In the genomic region with DNA sequence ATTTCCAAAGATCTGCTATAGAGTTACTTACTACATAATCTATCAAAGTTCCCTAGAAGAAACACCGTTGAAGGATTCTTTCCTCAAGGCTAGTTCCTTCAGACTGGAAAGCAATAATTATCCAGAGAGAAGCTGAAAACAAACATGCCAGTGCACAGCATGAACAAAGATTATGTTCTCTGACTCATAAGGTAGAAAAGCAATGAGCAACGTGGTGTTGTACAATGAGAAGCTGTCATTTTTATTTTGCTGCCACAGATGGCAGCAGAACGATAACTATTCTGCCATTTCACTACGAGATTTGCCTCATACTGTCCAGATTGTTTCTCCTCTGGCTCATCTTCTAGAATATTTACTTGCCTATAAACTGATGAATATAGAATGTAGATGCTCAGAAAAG, we compare ENCODE assay signal across 11 cellular contexts. TPM values are rescaled to one million over a fixed set of nuclear protein-coding genes. Genes with fewer than 3 reads are reported as not detected.
A peak's percentile ranks its signal among the peaks of the same experiment; 100 is the strongest.
DNase-seq lines count a peak whose midpoint lies in the region; ATAC-seq, FAIRE-seq and TF ChIP-seq lines count a peak whose summit lies in the region.
"Had no signal": no experiment of that assay in that cellular context is flagged by ENCODE, and none has a peak within 500 bp of the region (broad histone marks: within the 10 kb centered on the region; RNA-seq: fewer than 3 reads in every experiment).

No MANE protein-coding gene starts in this region.

- TF ChIP-seq EP300 in K562 (IDR thresholded peaks at IDR 0.05; ENCODE audit: low read length): no peak

- FAIRE-seq in K562 (lab: Jason Lieb, UNC): peak; percentile 78

- peaks cover 2% of the 10 kb centered on the region for H3K9me3 Mint-ChIP-seq in Calu3 (ENCODE audit: low read depth, unreplicated experiment)
- H3K9me3 Mint-ChIP-seq: central memory CD8-positive, alpha-beta T cell had no signal

- no peak for TF ChIP-seq POLR2A in K562 (conservative IDR thresholded peaks at IDR 0.05)

- H4K20me1 ChIP-seq in K562 (replicated peaks; ENCODE audit: control insufficient read depth, insufficient read depth, low read length): no peaks in the 10 kb centered on the region

- TF ChIP-seq RAD21 in K562 (CRISPR knock-in tag; conservative IDR thresholded peaks at IDR 0.05 in 1 of 2, IDR thresholded peaks at IDR 0.05 in 1 of 2): peak in 1 of 2 experiments; percentile 32; a peak in 2 of 4 replicates

- H3K79me2 ChIP-seq in K562 (ENCODE audit: control insufficient read depth, insufficient read depth, low read length): no peaks in the 10 kb centered on the region

- CTCF ChIA-PET in Calu3 (lab: Charles Lee) (interaction anchor here (0.6 to 1.3 kb wide), 2 partner anchors 11 to 601 kb away, joined by 4 read pairs; a partner anchor contains a TSS), K562 (lab: Yijun Ruan, JAX; ENCODE audit: low intra/inter-chr PET ratio) (no interaction called here)

- peaks cover 10% of the 10 kb centered on the region for H3K4me1 Mint-ChIP-seq in Calu3 (ENCODE audit: low read depth, unreplicated experiment)
- H3K4me1 Mint-ChIP-seq: central memory CD8-positive, alpha-beta T cell had no signal

- no peaks in the 10 kb centered on the region for H3K36me3 Mint-ChIP-seq in Calu3 (ENCODE audit: insufficient read depth, unreplicated experiment)

- H3K27ac ChIP-seq in K562 (ENCODE audit: extremely low read depth, low read depth, low read length): no peak overlapping the region

- peak; percentile 77 for ATAC-seq in K562
- peak; percentile 86 for ATAC-seq in mucosa of descending colon
- ATAC-seq in GM21723 (IDR thresholded peaks at IDR 0.05; ENCODE audit: unreplicated experiment): no peak
- ATAC-seq in GM18858 (IDR thresholded peaks at IDR 0.05; ENCODE audit: unreplicated experiment): no peak
- ATAC-seq in HG03039 (IDR thresholded peaks at IDR 0.05; ENCODE audit: unreplicated experiment): no peak

- peaks cover 7% of the 10 kb centered on the region; the same call in 2 of the 3 replicates for H3K36me3 ChIP-seq in K562 (ENCODE audit: control insufficient read depth, insufficient read depth, low read length)
- H3K36me3 ChIP-seq in mucosa of descending colon (ENCODE audit: low read depth): no peaks in the 10 kb centered on the region

- H3K27ac Mint-ChIP-seq in Calu3 (ENCODE audit: unreplicated experiment): no peak overlapping the region

- H3K4me1 ChIP-seq in K562 (replicated peaks in 1 of 2; ENCODE audit: control insufficient read depth in 2 of 2, insufficient read depth in 2 of 2, low read length in 2 of 2) (peaks cover 0 to 2% of the 10 kb centered on the region in 2 experiments; a peak in 1 of 5 replicates), mucosa of descending colon (ENCODE audit: low read depth) (no peaks in the 10 kb centered on the region)

- DNase-seq in Calu3: peak; percentile 2
- DNase-seq in M059J (ENCODE audit: low read depth): peak; percentile 62
- peak in 3 of 4 experiments; percentile 8 to 29 (median 26) for DNase-seq in K562 (ENCODE audit: extremely low read depth in 1 of 4, low spot score in 3 of 4)
- no peak for DNase-seq in mucosa of descending colon
- no peak for DNase-seq in OCI-M2 (lab: John Stamatoyannopoulos, UW; ENCODE audit: unreplicated experiment)
- DNase-seq: GF-D8, NCI-H1105 had no signal

- H3K27me3 Mint-ChIP-seq in Calu3 (ENCODE audit: unreplicated experiment): no peaks in the 10 kb centered on the region
- H3K27me3 Mint-ChIP-seq: central memory CD8-positive, alpha-beta T cell had no signal

- in situ Hi-C loops in K562 (cut with MboI): no loop called here

- intact Hi-C loops in Calu3 (cut with micrococcal nuclease; ENCODE audit: unreplicated experiment): no loop called here
- intact Hi-C loops in K562 (cut with micrococcal nuclease): no loop called here
- intact Hi-C loops in mucosa of descending colon (cut with DNase I, micrococcal nuclease): no loop called here

- POLR2A ChIA-PET in K562 (lab: Yijun Ruan, JAX): interaction anchor here (0.6 to 2.1 kb wide), 2 partner anchors 15 to 189 kb away, joined by 3 to 4 read pairs; no protein-coding TSS in a partner anchor

- H3K27me3 ChIP-seq in K562 (ENCODE audit: control insufficient read depth in 2 of 2, insufficient read depth in 2 of 2, low read length in 2 of 2): no peaks in the 10 kb centered on the region

- no peak overlapping the region for H3K9ac ChIP-seq in K562 (ENCODE audit: insufficient read depth in 1 of 2, low read depth in 2 of 2, low read length in 2 of 2)

- H3K9me3 ChIP-seq in K562 (replicated peaks; ENCODE audit: control insufficient read depth, insufficient read depth, low read depth, low read length): peaks cover 2% of the 10 kb centered on the region; the same call in 1 of the 2 replicates
- no peaks in the 10 kb centered on the region for H3K9me3 ChIP-seq in mucosa of descending colon

- H3K9me1 ChIP-seq in K562 (ENCODE audit: control insufficient read depth, insufficient read depth, low read length): no peaks in the 10 kb centered on the region

- BruUV-seq in Calu3 (replicated peaks; lab: Mats Ljungman, UMichigan) (no TSS peak), K562 (replicated peaks; lab: Mats Ljungman, UMichigan) (no TSS peak)

- TF ChIP-seq CTCF in Calu3 (IDR thresholded peaks at IDR 0.05; ENCODE audit: unreplicated experiment): no peak
- TF ChIP-seq CTCF in K562 (IDR thresholded peaks at IDR 0.05 in 2 of 3, conservative IDR thresholded peaks at IDR 0.05 in 1 of 3; ENCODE audit: insufficient read depth in 2 of 3, low read depth in 1 of 3, low read length in 3 of 3): peak in 2 of 3 experiments; percentile 13 to 34; a peak in 2 of 6 replicates
- no peak for TF ChIP-seq CTCF in mucosa of descending colon (IDR thresholded peaks at IDR 0.05)

- no peak overlapping the region for H3K4me3 ChIP-seq in K562
- H3K4me3 ChIP-seq in mucosa of descending colon: no peak overlapping the region

- no peak overlapping the region for H3K4me3 Mint-ChIP-seq in Calu3 (ENCODE audit: low read depth, unreplicated experiment)
- H3K4me3 Mint-ChIP-seq: central memory CD8-positive, alpha-beta T cell had no signal

- H2AFZ ChIP-seq in K562 (ENCODE audit: low read depth, low read length): no peak overlapping the region

- WGBS in K562 (ENCODE audit: insufficient coverage, low coverage, missing lambda C conversion rate): 3% methylated on average over 4 of the region's 4 CpGs

- H3K4me2 ChIP-seq in K562 (ENCODE audit: insufficient read depth, low read length): no peak overlapping the region

TF ChIP-seq in K562, 482 proteins besides CTCF, POLR2A, EP300 and RAD21 (continues in another document):
- TF ChIP-seq KDM1A (IDR thresholded peaks at IDR 0.05): peak in 1 of 2 experiments; percentile 16; a peak in 1 of 4 replicates
- TF ChIP-seq FOSL1 (tag; conservative IDR thresholded peaks at IDR 0.05): peak; percentile 75

RNA-seq across cellular contexts. Expression of a gene that starts 10.7 kb away (rescaled TPM):
- 11.4 and 13.8 TPM in 2 replicates for total RNA-seq in Calu3 (2022)
- 23.1 and 24.4 TPM in 2 replicates for total RNA-seq in M059J (2014; rRNA removed; shearing (Covaris generic))
- total RNA-seq in K562 (2011; cell fraction: chromatin; rRNA removed; ENCODE audit: low replicate concordance): 22.5 and 64.7 TPM in 2 replicates
- total RNA-seq in K562 (2011; cell fraction: nucleolus; rRNA removed): 18.0 and 20.9 TPM in 2 replicates
- 37.9 and 70.1 TPM in 2 replicates for total RNA-seq in K562 (2011; cell fraction: nucleoplasm; rRNA removed)
- total RNA-seq in K562 (2014; rRNA removed): 8.5 and 9.1 TPM in 2 replicates
- total RNA-seq in K562 (2014; rRNA removed; fragmentation: Illumina TruSeq; extraction: Trizol): 27.7 and 29.4 TPM in 2 replicates
- 25.0 and 26.0 TPM in 2 replicates for total RNA-seq in K562 (2015; rRNA removed; fragmentation: Illumina TruSeq; extraction: Trizol)
- 16.8 and 17.0 TPM in 2 replicates for total RNA-seq in K562 (2021)
- 29.7 and 40.7 TPM in 2 replicates for polyA plus RNA-seq in K562 (2011; rRNA removed)
- 7.8 and 12.4 TPM in 2 replicates for polyA plus RNA-seq in K562 (2011; cell fraction: cytosol; rRNA removed)
- 28.9 and 33.0 TPM in 2 replicates for polyA plus RNA-seq in K562 (2011; cell fraction: nucleus; rRNA removed)
- 15.7 and 21.4 TPM in 2 replicates for polyA plus RNA-seq in K562 (2012)
- 20.4 and 21.2 TPM in 2 replicates for polyA plus RNA-seq in K562 (2014; fragmentation: Illumina TruSeq; extraction: Trizol)
- 10 to 100 TPM; 30.5 to 38.6 TPM for polyA plus RNA-seq in K562 (2014; fragmentation: Nextera tagmentation; extraction: Ambion mirVana)
- polyA plus RNA-seq in K562 (2014; rRNA removed): 14.1 and 17.9 TPM in 2 replicates
- polyA minus RNA-seq in K562 (2011; rRNA and poly(A)+ RNA removed): 25.9 and 28.3 TPM in 2 replicates
- polyA minus RNA-seq in K562 (2011; cell fraction: cytosol; rRNA and poly(A)+ RNA removed): 6.7 and 13.1 TPM in 2 replicates
- polyA minus RNA-seq in K562 (2011; cell fraction: nucleus; rRNA and poly(A)+ RNA removed): 19.9 and 35.4 TPM in 2 replicates
- 10 to 100 TPM in 1 of 3 donors, 1 to 10 TPM in 2; 4.7 to 13.4 (median 4.8) TPM for total RNA-seq in mucosa of descending colon

RNA-seq across cellular contexts. Expression of a gene that starts 11.9 kb away (rescaled TPM):
- 38.2 and 39.4 TPM in 2 replicates for total RNA-seq in Calu3 (2022)
- total RNA-seq in M059J (2014; rRNA removed; shearing (Covaris generic)): 47.4 and 66.6 TPM in 2 replicates
- total RNA-seq in K562 (2011; cell fraction: chromatin; rRNA removed; ENCODE audit: low replicate concordance): 26.7 and 40.9 TPM in 2 replicates
- total RNA-seq in K562 (2011; cell fraction: nucleolus; rRNA removed): 7.3 and 9.2 TPM in 2 replicates
- total RNA-seq in K562 (2011; cell fraction: nucleoplasm; rRNA removed): 23.0 and 38.4 TPM in 2 replicates
- 7.2 and 7.4 TPM in 2 replicates for total RNA-seq in K562 (2014; rRNA removed)
- 17.1 and 19.5 TPM in 2 replicates for total RNA-seq in K562 (2014; rRNA removed; fragmentation: Illumina TruSeq; extraction: Trizol)
- total RNA-seq in K562 (2015; rRNA removed; fragmentation: Illumina TruSeq; extraction: Trizol): 14.0 and 14.6 TPM in 2 replicates
- 14.0 and 15.1 TPM in 2 replicates for total RNA-seq in K562 (2021)
- 6.0 and 7.2 TPM in 2 replicates for polyA plus RNA-seq in K562 (2011; rRNA removed)
- 1.7 and 3.6 TPM in 2 replicates for polyA plus RNA-seq in K562 (2011; cell fraction: cytosol; rRNA removed)
- 8.3 and 9.2 TPM in 2 replicates for polyA plus RNA-seq in K562 (2011; cell fraction: nucleus; rRNA removed)
- 2.9 and 3.0 TPM in 2 replicates for polyA plus RNA-seq in K562 (2012)
- 5.5 and 5.8 TPM in 2 replicates for polyA plus RNA-seq in K562 (2014; fragmentation: Illumina TruSeq; extraction: Trizol)
- 1 to 10 TPM; 4.3 to 9.3 TPM for polyA plus RNA-seq in K562 (2014; fragmentation: Nextera tagmentation; extraction: Ambion mirVana)
- polyA plus RNA-seq in K562 (2014; rRNA removed): 3.5 and 3.6 TPM in 2 replicates
- 13.4 and 14.2 TPM in 2 replicates for polyA minus RNA-seq in K562 (2011; rRNA and poly(A)+ RNA removed)
- polyA minus RNA-seq in K562 (2011; cell fraction: cytosol; rRNA and poly(A)+ RNA removed): 9.3 and 12.6 TPM in 2 replicates
- 6.5 and 9.0 TPM in 2 replicates for polyA minus RNA-seq in K562 (2011; cell fraction: nucleus; rRNA and poly(A)+ RNA removed)
- total RNA-seq in mucosa of descending colon: 10 to 100 TPM; 27.3 to 37.0 (median 35.7) TPM

Comparison
In these comparisons a context has a peak if more than half of its experiments do, and no peak if none do; other contexts are left out.
1. DNase-seq: peak in Calu3 (single experiment), M059J (single experiment) and K562 (3 of 4); none in mucosa of descending colon (0 of 3) and OCI-M2 (single experiment).
2. CTCF ChIP-seq: peak in K562 (2 of 3); none in Calu3 (single experiment) and mucosa of descending colon (single experiment).
3. ATAC-seq: peak in K562 (single experiment) and mucosa of descending colon (single experiment); none in GM21723 (single experiment), GM18858 (single experiment) and HG03039 (single experiment).